Comparison of ENCODE assay signal across 16 cellular contexts in genomic region chr12:32768518-32768917, GRCh38.
"Had no signal": no experiment of that assay in that cellular context is flagged by ENCODE, and none has a peak within 500 bp of the region (broad histone marks: within the 10 kb centered on the region; RNA-seq: fewer than 3 reads in every experiment).

No MANE protein-coding gene starts in this region.

- H3K27ac Mint-ChIP-seq: immature natural killer cell; naive thymus-derived CD8-positive, alpha-beta T cell had no signal

- H3K4me1 Mint-ChIP-seq: immature natural killer cell; naive thymus-derived CD8-positive, alpha-beta T cell had no signal

- H3K4me3 Mint-ChIP-seq: immature natural killer cell; naive thymus-derived CD8-positive, alpha-beta T cell had no signal

- H3K27ac ChIP-seq: epithelial cell of prostate, esophagus muscularis mucosa, gastroesophageal sphincter, neutrophil, psoas muscle, right lobe of liver, stomach, thoracic aorta, transverse colon had no signal

- H3K36me3 Mint-ChIP-seq: immature natural killer cell; naive thymus-derived CD8-positive, alpha-beta T cell had no signal

- ATAC-seq: gastroesophageal sphincter; naive thymus-derived CD8-positive, alpha-beta T cell; psoas muscle; right lobe of liver had no signal

- H3K27me3 ChIP-seq: esophagus muscularis mucosa, right lobe of liver, stomach, transverse colon had no signal

- H3K4me3 ChIP-seq: esophagus muscularis mucosa, gastroesophageal sphincter, psoas muscle, right lobe of liver, stomach, thoracic aorta, transverse colon had no signal

- H3K9me3 Mint-ChIP-seq: naive thymus-derived CD8-positive, alpha-beta T cell had no signal

- H3K4me1 ChIP-seq: esophagus muscularis mucosa, gastroesophageal sphincter, psoas muscle, right lobe of liver, stomach had no signal

- H3K36me3 ChIP-seq: esophagus muscularis mucosa, gastroesophageal sphincter, neutrophil, right lobe of liver, stomach, thoracic aorta, transverse colon had no signal

- DNase-seq: effector memory CD4-positive, alpha-beta T cell; glutamatergic neuron; immature natural killer cell; naive thymus-derived CD8-positive, alpha-beta T cell; psoas muscle; retina; right lobe of liver; stimulated activated naive CD4-positive, alpha-beta T cell; stomach; substantia nigra; transverse colon had no signal
